In genomic region chr4:103091601-103092223, GRCh38 we compare ENCODE assay signal across 9 cellular contexts. TPM values are rescaled to one million over a fixed set of nuclear protein-coding genes. Genes with fewer than 3 reads are reported as not detected.
DNase-seq lines count a peak whose midpoint lies in the region; ATAC-seq and TF ChIP-seq lines count a peak whose summit lies in the region.
"Had no signal": no experiment of that assay in that cellular context is flagged by ENCODE, and none has a peak within 500 bp of the region (broad histone marks: within the 10 kb centered on the region; RNA-seq: fewer than 3 reads in every experiment).

No MANE protein-coding gene starts in this region.

- no peaks in the 10 kb centered on the region for H3K27me3 ChIP-seq in esophagus squamous epithelium

- no peaks in the 10 kb centered on the region for H3K27me3 Mint-ChIP-seq in Calu3 (ENCODE audit: unreplicated experiment)
- H3K27me3 Mint-ChIP-seq in osteocyte (ENCODE audit: unreplicated experiment) = no peaks in the 10 kb centered on the region
- H3K27me3 Mint-ChIP-seq: activated naive CD8-positive, alpha-beta T cell had no signal

- peaks cover 0 to 7% (median 0%) of the 10 kb centered on the region in 3 donors for H3K4me1 ChIP-seq in esophagus squamous epithelium

- H3K36me3 Mint-ChIP-seq in Calu3 (ENCODE audit: insufficient read depth, unreplicated experiment) (no peaks in the 10 kb centered on the region), osteocyte (ENCODE audit: unreplicated experiment) (peaks cover 46% of the 10 kb centered on the region)

- H3K4me3 Mint-ChIP-seq in Calu3 (ENCODE audit: low read depth, unreplicated experiment) (no peak overlapping the region), osteocyte (ENCODE audit: unreplicated experiment) (no peak overlapping the region)
- H3K4me3 Mint-ChIP-seq: activated naive CD8-positive, alpha-beta T cell had no signal

- intact Hi-C loops in Calu3 (cut with micrococcal nuclease; ENCODE audit: unreplicated experiment) = loop anchor here (1.0 to 10.0 kb wide), 3 partner anchors 44 to 470 kb away; partner anchors contain the start of gene UBE2D3
- intact Hi-C loops in esophagus squamous epithelium (cut with DNase I) = loop anchor here (10.0 kb wide), 1 partner anchor 57 kb away; no protein-coding TSS in a partner anchor

- CTCF ChIA-PET in Calu3 (lab: Charles Lee) = no interaction called here

- 29 to 38% methylated on average over 3 of the region's 3 CpGs for WGBS in esophagus squamous epithelium, 2 donors

- no peak overlapping the region for H3K4me3 ChIP-seq in esophagus squamous epithelium

- DNase-seq in Calu3 (peak; percentile 38), NCI-H2171 (lab: John Stamatoyannopoulos, UW) (peak; percentile 33), esophagus squamous epithelium (lab: John Stamatoyannopoulos, UW) (no peak), osteocyte (ENCODE audit: extremely low spot score, unreplicated experiment) (no peak), HK-2 (ENCODE audit: unreplicated experiment) (no peak)
- peak; percentile 27 for DNase-seq in activated CD4-positive, CD25-positive, alpha-beta regulatory T cell treated with anti-CD3 and anti-CD28 coated beads, Interleukin-2, amount 50 U/mL, for 16 hours (ENCODE audit: low read depth, low spot score)

- ATAC-seq in GM19023 (IDR thresholded peaks at IDR 0.05; ENCODE audit: unreplicated experiment) = peak; percentile 73
- peak; percentile 78 for ATAC-seq in HG03135 (IDR thresholded peaks at IDR 0.05; ENCODE audit: unreplicated experiment)

- no peak overlapping the region for H3K27ac ChIP-seq in esophagus squamous epithelium

- TF ChIP-seq CTCF in Calu3 (IDR thresholded peaks at IDR 0.05; ENCODE audit: unreplicated experiment) (peak; percentile 30), esophagus squamous epithelium (IDR thresholded peaks at IDR 0.05) (peak; percentile 15 to 59 (median 36)), osteocyte (IDR thresholded peaks at IDR 0.05) (peak; percentile 60)

- H3K36me3 ChIP-seq in esophagus squamous epithelium = peaks cover 4 to 57% (median 13%) of the 10 kb centered on the region in 3 donors

- peaks cover 3% of the 10 kb centered on the region for H3K4me1 Mint-ChIP-seq in Calu3 (ENCODE audit: low read depth, unreplicated experiment)
- peaks cover 24% of the 10 kb centered on the region for H3K4me1 Mint-ChIP-seq in osteocyte (ENCODE audit: unreplicated experiment)

- H3K27ac Mint-ChIP-seq in Calu3 (ENCODE audit: unreplicated experiment) (no peak overlapping the region), osteocyte (ENCODE audit: unreplicated experiment) (no peak overlapping the region)
- H3K27ac Mint-ChIP-seq: activated naive CD8-positive, alpha-beta T cell had no signal

- BruUV-seq in Calu3 (replicated peaks; lab: Mats Ljungman, UMichigan) = no TSS peak

- TF ChIP-seq POLR2A in esophagus squamous epithelium (IDR thresholded peaks at IDR 0.05) = no peak

- H3K9me3 Mint-ChIP-seq in Calu3 (ENCODE audit: low read depth, unreplicated experiment) = no peaks in the 10 kb centered on the region
- H3K9me3 Mint-ChIP-seq in osteocyte (ENCODE audit: unreplicated experiment) = no peaks in the 10 kb centered on the region

- H3K9me3 ChIP-seq in esophagus squamous epithelium = no peaks in the 10 kb centered on the region

RNA-seq across cellular contexts. Expression of gene BDH2, which starts 7.9 kb away (rescaled TPM):
- total RNA-seq in Calu3 (2022) = 8.1 and 15.2 TPM in 2 replicates
- 10 to 100 TPM; 16.4 to 47.1 (median 32.2) TPM for total RNA-seq in esophagus squamous epithelium
- total RNA-seq in osteocyte = 55.9 and 60.0 TPM in 2 replicates

RNA-seq across cellular contexts. Expression of gene SLC9B2, which starts 15.2 kb away (rescaled TPM):
- 2.7 and 5.0 TPM in 2 replicates for total RNA-seq in Calu3 (2022)
- 10 to 100 TPM in 2 of 4 donors, 1 to 10 TPM in 2; 5.0 to 12.6 (median 8.9) TPM for total RNA-seq in esophagus squamous epithelium
- total RNA-seq in osteocyte = 19.9 and 21.6 TPM in 2 replicates

Comparison
In these comparisons a context has a peak if more than half of its experiments do, and no peak if none do; other contexts are left out.
1. DNase-seq: peak in Calu3 (single experiment), NCI-H2171 (single experiment) and activated CD4-positive, CD25-positive, alpha-beta regulatory T cell treated with anti-CD3 and anti-CD28 coated beads, Interleukin-2, amount 50 U/mL, for 16 hours (single experiment); none in esophagus squamous epithelium (single experiment), osteocyte (single experiment) and HK-2 (single experiment).
2. Peak in every context shown above with its lines, with median percentiles within 50 percentile points of each other: CTCF ChIP-seq.